18 cellular contexts compared by ENCODE assay signal in genomic region chr2:176445831-176446433, GRCh38.
DNase-seq lines count a peak whose midpoint lies in the region; ATAC-seq and TF ChIP-seq lines count a peak whose summit lies in the region.
"Had no signal": no experiment of that assay in that cellular context is flagged by ENCODE, and none has a peak within 500 bp of the region (broad histone marks: within the 10 kb centered on the region; RNA-seq: fewer than 3 reads in every experiment).

No MANE protein-coding gene starts in this region.

- H3K27ac Mint-ChIP-seq in natural killer cell, result no peak overlapping the region
- H3K27ac Mint-ChIP-seq: activated naive CD8-positive, alpha-beta T cell treated with anti-CD3 and anti-CD28 coated beads for 36 hours; WTC11 had no signal

- no peaks in the 10 kb centered on the region for H3K9me3 Mint-ChIP-seq in natural killer cell
- H3K9me3 Mint-ChIP-seq: activated naive CD8-positive, alpha-beta T cell treated with anti-CD3 and anti-CD28 coated beads for 36 hours; WTC11 had no signal

- no peaks in the 10 kb centered on the region for H3K9me3 ChIP-seq in SJSA1 (replicated peaks)
- H3K9me3 ChIP-seq in smooth muscle cell (replicated peaks; ENCODE audit: low read depth), result no peaks in the 10 kb centered on the region
- no peaks in the 10 kb centered on the region for H3K9me3 ChIP-seq in tibial nerve

- intact Hi-C loops in natural killer cell (cut with micrococcal nuclease), result no loop called here

- peak overlapping the region; percentile 20 for H3K4me2 ChIP-seq in smooth muscle cell

- H3K36me3 Mint-ChIP-seq in natural killer cell, result no peaks in the 10 kb centered on the region
- H3K36me3 Mint-ChIP-seq: activated naive CD8-positive, alpha-beta T cell treated with anti-CD3 and anti-CD28 coated beads for 36 hours; WTC11 had no signal

- ATAC-seq in natural killer cell, result no peak
- ATAC-seq: WTC11 had no signal

- peaks cover 3 to 7% of the 10 kb centered on the region in 2 donors for H3K27me3 Mint-ChIP-seq in natural killer cell (ENCODE audit: low read depth in 2 of 2)

- TF ChIP-seq EP300 in tibial nerve (IDR thresholded peaks at IDR 0.05), result no peak

- H3K27ac ChIP-seq in SJSA1, result peak overlapping the region; percentile 32; the same call in 1 of the 2 replicates
- no peak overlapping the region for H3K27ac ChIP-seq in smooth muscle cell (ENCODE audit: low read depth)
- no peak overlapping the region for H3K27ac ChIP-seq in tibial nerve
- H3K27ac ChIP-seq: SK-N-MC had no signal

- H3K4me3 ChIP-seq in SJSA1 (no peak overlapping the region), fibroblast of pulmonary artery (replicated peaks; ENCODE audit: low read depth, low read length) (no peak overlapping the region), smooth muscle cell (no peak overlapping the region), tibial nerve (no peak overlapping the region)
- H3K4me3 ChIP-seq: SK-N-MC had no signal

- H3K36me3 ChIP-seq in SJSA1 (no peaks in the 10 kb centered on the region), smooth muscle cell (ENCODE audit: low read depth) (no peaks in the 10 kb centered on the region), tibial nerve (no peaks in the 10 kb centered on the region)

- no peak for TF ChIP-seq POLR2A in tibial nerve (IDR thresholded peaks at IDR 0.05)

- WGBS in smooth muscle cell (ENCODE audit: low lambda C conversion rate), result 55% methylated on average over 4 of the region's 4 CpGs
- 73 to 82% methylated on average over 4 of the region's 4 CpGs for WGBS in tibial nerve, 2 donors

- no peaks in the 10 kb centered on the region for H4K20me1 ChIP-seq in smooth muscle cell (ENCODE audit: low read depth)

- TF ChIP-seq CTCF in fibroblast of pulmonary artery (IDR thresholded peaks at IDR 0.05; ENCODE audit: low read length, missing control alignments) (no peak), smooth muscle cell (IDR thresholded peaks at IDR 0.05; ENCODE audit: borderline replicate concordance, insufficient read depth, poor library complexity, severe bottlenecking) (no peak), natural killer cell (IDR thresholded peaks at IDR 0.05) (no peak), tibial nerve (IDR thresholded peaks at IDR 0.05) (no peak)

- H3K4me1 Mint-ChIP-seq in natural killer cell, result no peaks in the 10 kb centered on the region

- DNase-seq in SIG-M5 treated with dmso at 0.1 percent for 504 hours (lab: John Stamatoyannopoulos, UW; ENCODE audit: unreplicated experiment) (peak; percentile 16), SIG-M5 (lab: John Stamatoyannopoulos, UW) (no peak), SJSA1 (ENCODE audit: low read depth in 1 of 2, low spot score in 2 of 2) (peak; percentile 66 to 76), fibroblast of pulmonary artery (ENCODE audit: low read depth) (peak; percentile 19), smooth muscle cell (lab: John Stamatoyannopoulos, UW; ENCODE audit: unreplicated experiment) (no peak), natural killer cell (no peak), NCI-H345 treated with DMSO at 0.1 percent for 48 hours (lab: John Stamatoyannopoulos, UW; ENCODE audit: unreplicated experiment) (no peak), tibial nerve (ENCODE audit: low spot score in 2 of 2) (no peak)
- DNase-seq: activated CD8-positive, alpha-beta memory T cell treated with anti-CD3 and anti-CD28 coated beads, Interleukin-2, amount 50 U/mL, for 4 hours; activated naive CD8-positive, alpha-beta T cell treated with anti-CD3 and anti-CD28 coated beads for 36 hours; cortex of kidney; DND-41; NCI-H1694; NCI-H82; retina; stimulated activated CD4-positive, alpha-beta T cell treated with anti-CD3 and anti-CD28 coated beads, Interleukin-2, amount 100 ng/mL, for 48 hours had no signal

- no peak overlapping the region for H3K9ac ChIP-seq in smooth muscle cell (ENCODE audit: low read depth)

- H3K4me3 Mint-ChIP-seq in natural killer cell, result no peak overlapping the region
- H3K4me3 Mint-ChIP-seq: activated naive CD8-positive, alpha-beta T cell treated with anti-CD3 and anti-CD28 coated beads for 36 hours; WTC11 had no signal

- no peaks in the 10 kb centered on the region for H3F3A ChIP-seq in smooth muscle cell (ENCODE audit: low read depth)

- H3K79me2 ChIP-seq in smooth muscle cell (ENCODE audit: low read depth), result no peaks in the 10 kb centered on the region

- H3K27me3 ChIP-seq in SJSA1 (replicated peaks), result no peaks in the 10 kb centered on the region
- no peaks in the 10 kb centered on the region for H3K27me3 ChIP-seq in smooth muscle cell (ENCODE audit: low read depth)
- no peaks in the 10 kb centered on the region for H3K27me3 ChIP-seq in tibial nerve

- H3K4me1 ChIP-seq in SJSA1 (replicated peaks) (peaks cover 20% of the 10 kb centered on the region), smooth muscle cell (ENCODE audit: low read depth) (no peaks in the 10 kb centered on the region), tibial nerve (no peaks in the 10 kb centered on the region)

- no peak overlapping the region for H2AFZ ChIP-seq in smooth muscle cell (ENCODE audit: low read depth)

Comparison
In these comparisons a context has a peak if more than half of its experiments do, and no peak if none do; other contexts are left out.
1. DNase-seq: peak in SIG-M5 treated with dmso at 0.1 percent for 504 hours (single experiment), SJSA1 (2 of 2) and fibroblast of pulmonary artery (single experiment); none in SIG-M5 (single experiment), smooth muscle cell (single experiment), natural killer cell (single experiment), NCI-H345 treated with DMSO at 0.1 percent for 48 hours (single experiment) and tibial nerve (0 of 2).